Comparison of ENCODE assay signal across 6 cellular contexts in genomic region chr19:35986664-35987570, GRCh38. TPM values are rescaled to one million over a fixed set of nuclear protein-coding genes. Genes with fewer than 3 reads are reported as not detected.
DNase-seq lines count a peak whose midpoint lies in the region; ATAC-seq, FAIRE-seq and TF ChIP-seq lines count a peak whose summit lies in the region.

No MANE protein-coding gene starts in this region.

- H3K79me2 ChIP-seq in DND-41 (ENCODE audit: insufficient read depth, low read length): no peaks in the 10 kb centered on the region
- H3K79me2 ChIP-seq in K562 (ENCODE audit: control insufficient read depth, insufficient read depth, low read length): no peaks in the 10 kb centered on the region

- H3K4me1 ChIP-seq in DND-41 (ENCODE audit: insufficient read depth, low read length) (no peaks in the 10 kb centered on the region), K562 (replicated peaks in 1 of 2; ENCODE audit: control insufficient read depth in 2 of 2, insufficient read depth in 2 of 2, low read length in 2 of 2) (peaks cover 0 to 12% of the 10 kb centered on the region in 2 experiments; a peak in 2 of 5 replicates), neuron (ENCODE audit: insufficient read depth, low read length) (no peaks in the 10 kb centered on the region)

- H3K9ac ChIP-seq in DND-41 (ENCODE audit: low read depth, low read length): no peak overlapping the region
- peak overlapping the region in 1 of 2 experiments; percentile 78; a peak in 2 of 4 replicates for H3K9ac ChIP-seq in K562 (ENCODE audit: insufficient read depth in 1 of 2, low read depth in 2 of 2, low read length in 2 of 2)

- intact Hi-C loops in K562 (cut with micrococcal nuclease): no loop called here

- H3K9me3 ChIP-seq in DND-41 (ENCODE audit: insufficient read depth, low read length, severe bottlenecking) (no peaks in the 10 kb centered on the region), K562 (replicated peaks; ENCODE audit: control insufficient read depth, insufficient read depth, low read depth, low read length) (peaks cover 3% of the 10 kb centered on the region), neuron (ENCODE audit: low read length) (no peaks in the 10 kb centered on the region)

- no peak overlapping the region for H2AFZ ChIP-seq in DND-41 (ENCODE audit: low read depth, low read length)
- H2AFZ ChIP-seq in K562 (ENCODE audit: low read depth, low read length): no peak overlapping the region
- peak overlapping the region; percentile 53 for H2AFZ ChIP-seq in neuron (ENCODE audit: low read depth, low read length)

- no peaks in the 10 kb centered on the region; the same call in 1 of the 2 replicates for H4K20me1 ChIP-seq in DND-41 (ENCODE audit: insufficient read depth, low read length)
- no peaks in the 10 kb centered on the region for H4K20me1 ChIP-seq in K562 (replicated peaks; ENCODE audit: control insufficient read depth, insufficient read depth, low read length)

- TF ChIP-seq POLR2A in K562 (conservative IDR thresholded peaks at IDR 0.05): no peak

- no peak overlapping the region for H3K4me3 ChIP-seq in DND-41 (ENCODE audit: low read depth in 1 of 2, low read length in 2 of 2)
- H3K4me3 ChIP-seq in K562: peak overlapping the region; percentile 22; the same call in 1 of the 2 replicates
- peak overlapping the region; percentile 26 for H3K4me3 ChIP-seq in neuron (ENCODE audit: low read length)

- FAIRE-seq in K562 (lab: Jason Lieb, UNC): no peak

- no TSS peak for BruUV-seq in K562 (replicated peaks; lab: Mats Ljungman, UMichigan)

- WGBS in K562 (ENCODE audit: insufficient coverage, low coverage, missing lambda C conversion rate): 21% methylated on average over 48 of the region's 54 CpGs

- no peak for TF ChIP-seq EP300 in K562 (IDR thresholded peaks at IDR 0.05; ENCODE audit: low read length)

- ATAC-seq in DND-41 (ENCODE audit: insufficient read depth, low read depth) (peak; percentile 45; the same call in 2 of the 3 replicates), K562 (peak; percentile 78)

- CTCF ChIA-PET in K562 (lab: Yijun Ruan, JAX; ENCODE audit: low intra/inter-chr PET ratio): no interaction called here

- no peak for TF ChIP-seq RAD21 in K562 (CRISPR knock-in tag; conservative IDR thresholded peaks at IDR 0.05 in 1 of 2, IDR thresholded peaks at IDR 0.05 in 1 of 2)

- no peak for TF ChIP-seq CTCF in DND-41 (IDR thresholded peaks at IDR 0.05; ENCODE audit: borderline replicate concordance, extremely low read depth, low read length, poor library complexity, severe bottlenecking)
- no peak for TF ChIP-seq CTCF in K562 (IDR thresholded peaks at IDR 0.05 in 2 of 3, conservative IDR thresholded peaks at IDR 0.05 in 1 of 3; ENCODE audit: insufficient read depth in 2 of 3, low read depth in 1 of 3, low read length in 3 of 3)

- peaks cover 21% of the 10 kb centered on the region for H3K27me3 ChIP-seq in DND-41 (ENCODE audit: insufficient read depth, low read length, poor library complexity)
- H3K27me3 ChIP-seq in K562 (ENCODE audit: control insufficient read depth in 2 of 2, insufficient read depth in 2 of 2, low read length in 2 of 2): peaks cover 10 to 42% of the 10 kb centered on the region in 2 experiments; a peak in 4 of 5 replicates
- peaks cover 16% of the 10 kb centered on the region for H3K27me3 ChIP-seq in neuron (ENCODE audit: insufficient read depth, low read length)

- in situ Hi-C loops in K562 (cut with MboI) (no loop called here), ACHN (cut with HindIII; ENCODE audit: low pct_ligation_motif_present, low pct_unique_long_range_greater_than_20kb, low sequenced_read_pairs) (no loop called here)

- H3K36me3 ChIP-seq in DND-41 (ENCODE audit: insufficient read depth, low read length) (no peaks in the 10 kb centered on the region), K562 (ENCODE audit: control insufficient read depth, insufficient read depth, low read length) (no peaks in the 10 kb centered on the region), neuron (ENCODE audit: insufficient read depth, low read length) (no peaks in the 10 kb centered on the region)

- DNase-seq in DND-41: no peak
- peak; percentile 98 for DNase-seq in NCI-H2227 (lab: John Stamatoyannopoulos, UW; ENCODE audit: unreplicated experiment)
- DNase-seq in K562 (ENCODE audit: extremely low read depth in 1 of 4, low spot score in 3 of 4): peak in 2 of 4 experiments; percentile 30 to 33
- DNase-seq in ACHN: no peak
- DNase-seq in SW 1271 (lab: John Stamatoyannopoulos, UW): no peak

- H3K27ac ChIP-seq in DND-41 (ENCODE audit: low read length) (no peak overlapping the region), K562 (ENCODE audit: extremely low read depth, low read depth, low read length) (no peak overlapping the region)

- peak overlapping the region; percentile 22; the same call in 1 of the 2 replicates for H3K4me2 ChIP-seq in DND-41 (ENCODE audit: insufficient read depth, low read length)
- H3K4me2 ChIP-seq in K562 (ENCODE audit: insufficient read depth, low read length): no peak overlapping the region

- POLR2A ChIA-PET in K562 (lab: Yijun Ruan, JAX): no interaction called here

- no peaks in the 10 kb centered on the region for H3K9me1 ChIP-seq in K562 (ENCODE audit: control insufficient read depth, insufficient read depth, low read length)

RNA-seq across cellular contexts. Expression of gene SDHAF1, which starts 8.1 kb away (rescaled TPM):
- 6.0 and 23.0 TPM in 2 replicates for total RNA-seq in K562 (2011; cell fraction: chromatin; rRNA removed; ENCODE audit: low replicate concordance)
- 33.8 and 36.0 TPM in 2 replicates for total RNA-seq in K562 (2011; cell fraction: nucleolus; rRNA removed)
- 21.1 and 21.8 TPM in 2 replicates for total RNA-seq in K562 (2011; cell fraction: nucleoplasm; rRNA removed)
- total RNA-seq in K562 (2014; rRNA removed) (48.4 and 62.7 TPM in 2 replicates), K562 (2014; rRNA removed; fragmentation: Illumina TruSeq; extraction: Trizol) (14.8 and 15.3 TPM in 2 replicates), K562 (2015; rRNA removed; fragmentation: Illumina TruSeq; extraction: Trizol) (23.5 and 24.7 TPM in 2 replicates), K562 (2021) (32.3 and 37.3 TPM in 2 replicates)
- polyA plus RNA-seq in K562 (2011; rRNA removed) (18.8 and 19.4 TPM in 2 replicates), K562 (2014; fragmentation: Illumina TruSeq; extraction: Trizol) (13.7 and 24.9 TPM in 2 replicates), K562 (2014; fragmentation: Nextera tagmentation; extraction: Ambion mirVana) (1 to 10 TPM in 1 of 2 experiments, under 1 TPM in 1; 0.42 to 1.1 TPM), K562 (2014; rRNA removed) (55.7 and 56.6 TPM in 2 replicates)
- polyA plus RNA-seq in K562 (2011; cell fraction: cytosol; rRNA removed): 34.5 and 61.0 TPM in 2 replicates
- polyA plus RNA-seq in K562 (2011; cell fraction: nucleus; rRNA removed): 16.5 and 24.0 TPM in 2 replicates
- polyA plus RNA-seq in K562 (2012): 23.1 and 26.8 TPM in 2 replicates
- 3.9 and 4.7 TPM in 2 replicates for polyA minus RNA-seq in K562 (2011; rRNA and poly(A)+ RNA removed)
- polyA minus RNA-seq in K562 (2011; cell fraction: cytosol; rRNA and poly(A)+ RNA removed): 8.4 and 11.7 TPM in 2 replicates
- polyA minus RNA-seq in K562 (2011; cell fraction: nucleus; rRNA and poly(A)+ RNA removed): 9.4 and 13.3 TPM in 2 replicates

RNA-seq across cellular contexts. Expression of gene SYNE4, which starts 21.7 kb away (rescaled TPM):
- 4.4 and 8.6 TPM in 2 replicates for total RNA-seq in K562 (2011; cell fraction: chromatin; rRNA removed; ENCODE audit: low replicate concordance)
- 4.0 and 4.7 TPM in 2 replicates for total RNA-seq in K562 (2011; cell fraction: nucleolus; rRNA removed)
- 4.6 and 5.8 TPM in 2 replicates for total RNA-seq in K562 (2011; cell fraction: nucleoplasm; rRNA removed)
- total RNA-seq in K562 (2014; rRNA removed) (0.23 and 0.24 TPM in 2 replicates), K562 (2014; rRNA removed; fragmentation: Illumina TruSeq; extraction: Trizol) (0.22 TPM in 1 of 2 replicates, not detected in the other), K562 (2015; rRNA removed; fragmentation: Illumina TruSeq; extraction: Trizol) (0.26 and 0.29 TPM in 2 replicates), K562 (2021) (0.53 and 0.72 TPM in 2 replicates)
- polyA plus RNA-seq in K562 (2011; rRNA removed) (0.65 and 0.87 TPM in 2 replicates), K562 (2014; fragmentation: Illumina TruSeq; extraction: Trizol) (0.28 and 0.37 TPM in 2 replicates), K562 (2014; fragmentation: Nextera tagmentation; extraction: Ambion mirVana) (under 1 TPM; 0.03 to 0.21 TPM), K562 (2014; rRNA removed) (0.48 and 1.1 TPM in 2 replicates)
- polyA plus RNA-seq in K562 (2011; cell fraction: cytosol; rRNA removed): 0.28 and 0.64 TPM in 2 replicates
- polyA plus RNA-seq in K562 (2011; cell fraction: nucleus; rRNA removed): 6.0 and 6.5 TPM in 2 replicates
- 0.53 and 2.1 TPM in 2 replicates for polyA plus RNA-seq in K562 (2012)
- 0.07 TPM in 1 of 2 replicates, not detected in the other for polyA minus RNA-seq in K562 (2011; rRNA and poly(A)+ RNA removed)
- not detected in 2 replicates for polyA minus RNA-seq in K562 (2011; cell fraction: cytosol; rRNA and poly(A)+ RNA removed)
- 0.54 and 0.67 TPM in 2 replicates for polyA minus RNA-seq in K562 (2011; cell fraction: nucleus; rRNA and poly(A)+ RNA removed)

RNA-seq across cellular contexts. Expression of gene ALKBH6, which starts 27.1 kb away (rescaled TPM):
- total RNA-seq in K562 (2011; cell fraction: chromatin; rRNA removed; ENCODE audit: low replicate concordance): 56.4 and 79.7 TPM in 2 replicates
- total RNA-seq in K562 (2011; cell fraction: nucleolus; rRNA removed): 41.4 and 49.3 TPM in 2 replicates
- 60.1 and 64.5 TPM in 2 replicates for total RNA-seq in K562 (2011; cell fraction: nucleoplasm; rRNA removed)
- total RNA-seq in K562 (2014; rRNA removed) (38.2 and 47.3 TPM in 2 replicates), K562 (2014; rRNA removed; fragmentation: Illumina TruSeq; extraction: Trizol) (20.3 and 25.8 TPM in 2 replicates), K562 (2015; rRNA removed; fragmentation: Illumina TruSeq; extraction: Trizol) (17.7 and 22.7 TPM in 2 replicates), K562 (2021) (34.5 and 35.0 TPM in 2 replicates)
- polyA plus RNA-seq in K562 (2011; rRNA removed) (33.5 and 40.4 TPM in 2 replicates), K562 (2014; fragmentation: Illumina TruSeq; extraction: Trizol) (38.2 TPM in 2 replicates), K562 (2014; fragmentation: Nextera tagmentation; extraction: Ambion mirVana) (1 to 10 TPM in 1 of 2 experiments, under 1 TPM in 1; 0.67 to 2.3 TPM), K562 (2014; rRNA removed) (55.9 and 62.0 TPM in 2 replicates)
- polyA plus RNA-seq in K562 (2011; cell fraction: cytosol; rRNA removed): 28.8 and 69.6 TPM in 2 replicates
- 121 and 132 TPM in 2 replicates for polyA plus RNA-seq in K562 (2011; cell fraction: nucleus; rRNA removed)
- polyA plus RNA-seq in K562 (2012): 37.1 and 40.2 TPM in 2 replicates
- polyA minus RNA-seq in K562 (2011; rRNA and poly(A)+ RNA removed): 10.9 and 11.2 TPM in 2 replicates
- 3.1 and 9.9 TPM in 2 replicates for polyA minus RNA-seq in K562 (2011; cell fraction: cytosol; rRNA and poly(A)+ RNA removed)
- polyA minus RNA-seq in K562 (2011; cell fraction: nucleus; rRNA and poly(A)+ RNA removed): 14.5 and 18.5 TPM in 2 replicates

RNA-seq across cellular contexts. Expression of gene CLIP3, which starts 45.8 kb away (rescaled TPM):
- total RNA-seq in K562 (2011; cell fraction: chromatin; rRNA removed; ENCODE audit: low replicate concordance): 0.26 and 0.51 TPM in 2 replicates
- 1.0 and 1.4 TPM in 2 replicates for total RNA-seq in K562 (2011; cell fraction: nucleolus; rRNA removed)
- total RNA-seq in K562 (2011; cell fraction: nucleoplasm; rRNA removed): 0.23 and 0.73 TPM in 2 replicates
- total RNA-seq in K562 (2014; rRNA removed) (0.16 and 0.50 TPM in 2 replicates), K562 (2014; rRNA removed; fragmentation: Illumina TruSeq; extraction: Trizol) (not detected in 2 replicates), K562 (2015; rRNA removed; fragmentation: Illumina TruSeq; extraction: Trizol) (0.14 TPM in 1 of 2 replicates, not detected in the other), K562 (2021) (0.16 and 0.18 TPM in 2 replicates)
- polyA plus RNA-seq in K562 (2011; rRNA removed) (0.08 and 0.14 TPM in 2 replicates), K562 (2014; fragmentation: Illumina TruSeq; extraction: Trizol) (0.11 and 0.16 TPM in 2 replicates), K562 (2014; fragmentation: Nextera tagmentation; extraction: Ambion mirVana) (under 1 TPM; 0.01 to 0.43 TPM), K562 (2014; rRNA removed) (0.13 TPM in 1 of 2 replicates, not detected in the other)
- 0.03 and 0.07 TPM in 2 replicates for polyA plus RNA-seq in K562 (2011; cell fraction: cytosol; rRNA removed)
- polyA plus RNA-seq in K562 (2011; cell fraction: nucleus; rRNA removed): 0.30 and 0.83 TPM in 2 replicates
- polyA plus RNA-seq in K562 (2012): 0.79 and 1.8 TPM in 2 replicates
- polyA minus RNA-seq in K562 (2011; rRNA and poly(A)+ RNA removed): not detected in 2 replicates
- not detected in 2 replicates for polyA minus RNA-seq in K562 (2011; cell fraction: cytosol; rRNA and poly(A)+ RNA removed)
- polyA minus RNA-seq in K562 (2011; cell fraction: nucleus; rRNA and poly(A)+ RNA removed): 0.13 and 0.33 TPM in 2 replicates

RNA-seq across cellular contexts. Expression of gene LRFN3, which starts 50.7 kb away (rescaled TPM):
- 0.32 TPM in 1 of 2 replicates, not detected in the other for total RNA-seq in K562 (2011; cell fraction: chromatin; rRNA removed; ENCODE audit: low replicate concordance)
- 0.26 and 0.50 TPM in 2 replicates for total RNA-seq in K562 (2011; cell fraction: nucleolus; rRNA removed)
- total RNA-seq in K562 (2011; cell fraction: nucleoplasm; rRNA removed): 0.15 and 0.23 TPM in 2 replicates
- total RNA-seq in K562 (2014; rRNA removed) (0.08 TPM in 1 of 2 replicates, not detected in the other), K562 (2014; rRNA removed; fragmentation: Illumina TruSeq; extraction: Trizol) (not detected in 2 replicates), K562 (2015; rRNA removed; fragmentation: Illumina TruSeq; extraction: Trizol) (not detected in 2 replicates), K562 (2021) (0.11 and 0.31 TPM in 2 replicates)
- polyA plus RNA-seq in K562 (2011; rRNA removed) (0.16 TPM in 1 of 2 replicates, not detected in the other), K562 (2014; fragmentation: Illumina TruSeq; extraction: Trizol) (0.03 and 0.19 TPM in 2 replicates), K562 (2014; fragmentation: Nextera tagmentation; extraction: Ambion mirVana) (not detected), K562 (2014; rRNA removed) (0.12 and 0.35 TPM in 2 replicates)
- 0.09 and 0.18 TPM in 2 replicates for polyA plus RNA-seq in K562 (2011; cell fraction: cytosol; rRNA removed)
- polyA plus RNA-seq in K562 (2011; cell fraction: nucleus; rRNA removed): 0.17 and 0.20 TPM in 2 replicates
- 0.07 and 0.09 TPM in 2 replicates for polyA plus RNA-seq in K562 (2012)
- polyA minus RNA-seq in K562 (2011; rRNA and poly(A)+ RNA removed): 0.04 and 0.06 TPM in 2 replicates
- not detected in 2 replicates for polyA minus RNA-seq in K562 (2011; cell fraction: cytosol; rRNA and poly(A)+ RNA removed)
- polyA minus RNA-seq in K562 (2011; cell fraction: nucleus; rRNA and poly(A)+ RNA removed): 0.22 and 0.54 TPM in 2 replicates

Comparison
In these comparisons a context has a peak if more than half of its experiments do, and no peak if none do; other contexts are left out.
1. H3K4me3 ChIP-seq: peak in K562 (single experiment) and neuron (single experiment); none in DND-41 (0 of 2).